8 cellular contexts compared by ENCODE assay signal in the genomic region with DNA sequence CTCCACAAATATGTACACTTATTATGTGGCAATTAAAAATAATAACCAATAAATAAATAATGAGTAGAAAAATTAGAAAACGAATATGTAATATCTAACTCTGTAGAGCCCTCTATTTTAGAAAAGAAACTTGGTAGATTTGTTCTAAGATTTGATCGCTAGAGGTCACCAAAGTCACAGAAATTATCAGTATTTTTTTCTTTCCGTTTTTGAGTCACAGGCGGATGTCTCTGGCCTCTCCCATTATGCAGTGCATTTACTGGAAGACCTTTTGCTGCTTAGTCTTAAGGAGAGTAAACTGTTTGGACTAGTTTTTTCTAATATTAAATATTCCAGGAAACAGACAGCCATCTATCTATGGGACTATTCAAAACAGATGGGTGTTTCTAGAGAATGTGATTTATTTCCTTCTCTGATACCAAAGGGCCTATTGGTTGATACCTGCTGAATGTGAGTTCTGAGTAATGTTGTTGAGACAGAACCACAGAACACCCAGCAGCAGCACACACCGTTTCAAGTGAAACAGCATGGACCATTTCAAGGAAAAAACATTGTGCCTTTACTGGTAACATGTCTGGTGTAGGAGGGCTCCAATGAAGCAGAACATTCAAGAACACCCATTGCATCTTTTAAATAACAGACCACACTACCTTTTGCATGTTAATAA. TPM values are rescaled to one million over a fixed set of nuclear protein-coding genes. Genes with fewer than 3 reads are reported as not detected.
DNase-seq lines count a peak whose midpoint lies in the region; ATAC-seq and TF ChIP-seq lines count a peak whose summit lies in the region.

No MANE protein-coding gene starts in this region.

- TF ChIP-seq CTCF in A673 (conservative IDR thresholded peaks at IDR 0.05; ENCODE audit: low read depth, low read length) (peak; percentile 53), RWPE1 (conservative IDR thresholded peaks at IDR 0.05; ENCODE audit: low read depth) (peak; percentile 48), choroid plexus epithelial cell (conservative IDR thresholded peaks at IDR 0.05; ENCODE audit: low read depth, low read length) (peak; percentile 45), lung (IDR thresholded peaks at IDR 0.05; ENCODE audit: control extremely low read depth, extremely low read depth) (peak; percentile 11)

- peak; percentile 74 for TF ChIP-seq RAD21 in Ishikawa (IDR thresholded peaks at IDR 0.05; ENCODE audit: low read depth)

- no peaks in the 10 kb centered on the region for H3K9me3 ChIP-seq in A673 (ENCODE audit: low read depth, low read length, poor library complexity, severe bottlenecking)
- H3K9me3 ChIP-seq in lung (ENCODE audit: control insufficient read depth in 2 of 2, insufficient read depth in 1 of 2, low read length in 1 of 2), result no peaks in the 10 kb centered on the region

- no peak for TF ChIP-seq EP300 in Ishikawa (IDR thresholded peaks at IDR 0.05; ENCODE audit: borderline replicate concordance)

- DNase-seq in A673 (ENCODE audit: low spot score) (peak; percentile 70), ELR (ENCODE audit: low read depth) (peak; percentile 66), RWPE1 (ENCODE audit: low spot score) (peak; percentile 28), choroid plexus epithelial cell (ENCODE audit: low read depth) (peak; percentile 84), lung (ENCODE audit: low spot score) (no peak), UCSD-AML1 (lab: John Stamatoyannopoulos, UW; ENCODE audit: unreplicated experiment) (no peak)

- WGBS in lung, 2 donors, result 2 to 3% methylated on average over 5 of the region's 5 CpGs

- H3K36me3 ChIP-seq in A673 (ENCODE audit: insufficient read depth, low read length, poor library complexity, severe bottlenecking) (no peaks in the 10 kb centered on the region), lung (ENCODE audit: control insufficient read depth in 2 of 2, insufficient read depth in 2 of 2, low read length in 2 of 2) (no peaks in the 10 kb centered on the region)

- no peak overlapping the region for H3K27ac ChIP-seq in A673 (ENCODE audit: low read depth, low read length, poor library complexity, severe bottlenecking)
- H3K27ac ChIP-seq in RWPE1, result no peak overlapping the region
- H3K27ac ChIP-seq in lung (ENCODE audit: low read depth in 1 of 2, low read length in 1 of 2), result peak overlapping the region in 1 of 2 donors; percentile 2

- H3K4me1 ChIP-seq in A673 (ENCODE audit: insufficient read depth, low read length, poor library complexity, severe bottlenecking), result peaks cover 5% of the 10 kb centered on the region
- no peaks in the 10 kb centered on the region for H3K4me1 ChIP-seq in lung (ENCODE audit: control insufficient read depth in 2 of 2, insufficient read depth in 2 of 2, low read length in 2 of 2)

- CTCF ChIA-PET in A673 (lab: Charles Lee) (no interaction called here), RWPE1 (lab: Yijun Ruan, JAX) (interaction anchor here (0.5 to 0.7 kb wide), 2 partner anchors 908 to 1184 kb away, joined by 3 to 4 read pairs; no protein-coding TSS in a partner anchor)

- ATAC-seq in GM21825 (IDR thresholded peaks at IDR 0.05; ENCODE audit: unreplicated experiment) (peak; percentile 71), lung (ENCODE audit: insufficient read depth, low FRiP score) (peak; percentile 86)

- H3K4me3 ChIP-seq in A673 (ENCODE audit: low read depth, low read length, poor library complexity, severe bottlenecking), result no peak overlapping the region
- no peak overlapping the region for H3K4me3 ChIP-seq in choroid plexus epithelial cell (ENCODE audit: low read depth, low read length)
- H3K4me3 ChIP-seq in lung, result no peak overlapping the region

- H3K27me3 ChIP-seq in A673 (replicated peaks; ENCODE audit: insufficient read depth, low read depth, low read length, poor library complexity) (no peaks in the 10 kb centered on the region), lung (ENCODE audit: control insufficient read depth, insufficient read depth) (no peaks in the 10 kb centered on the region)

- BruUV-seq in A673 (replicated peaks; lab: Mats Ljungman, UMichigan), result no TSS peak

- intact Hi-C loops in A673 (cut with micrococcal nuclease; ENCODE audit: unreplicated experiment), result loop anchor here (2.0 to 10.0 kb wide), 4 partner anchors 614 to 1443 kb away; partner anchors contain the start of gene MMAA

- POLR2A ChIA-PET in A673 (lab: Charles Lee; ENCODE audit: low non-redundant PET), result no interaction called here
- POLR2A ChIA-PET in RWPE1 (lab: Yijun Ruan, JAX; ENCODE audit: low non-redundant PET), result no interaction called here

TF ChIP-seq in Ishikawa, 13 proteins besides CTCF, POLR2A, EP300 and RAD21:
- no peak for TF ChIP-seq CEBPB (IDR thresholded peaks at IDR 0.05)
- TF ChIP-seq TEAD4 (IDR thresholded peaks at IDR 0.05), result no peak
- TF ChIP-seq, protein P1, sequence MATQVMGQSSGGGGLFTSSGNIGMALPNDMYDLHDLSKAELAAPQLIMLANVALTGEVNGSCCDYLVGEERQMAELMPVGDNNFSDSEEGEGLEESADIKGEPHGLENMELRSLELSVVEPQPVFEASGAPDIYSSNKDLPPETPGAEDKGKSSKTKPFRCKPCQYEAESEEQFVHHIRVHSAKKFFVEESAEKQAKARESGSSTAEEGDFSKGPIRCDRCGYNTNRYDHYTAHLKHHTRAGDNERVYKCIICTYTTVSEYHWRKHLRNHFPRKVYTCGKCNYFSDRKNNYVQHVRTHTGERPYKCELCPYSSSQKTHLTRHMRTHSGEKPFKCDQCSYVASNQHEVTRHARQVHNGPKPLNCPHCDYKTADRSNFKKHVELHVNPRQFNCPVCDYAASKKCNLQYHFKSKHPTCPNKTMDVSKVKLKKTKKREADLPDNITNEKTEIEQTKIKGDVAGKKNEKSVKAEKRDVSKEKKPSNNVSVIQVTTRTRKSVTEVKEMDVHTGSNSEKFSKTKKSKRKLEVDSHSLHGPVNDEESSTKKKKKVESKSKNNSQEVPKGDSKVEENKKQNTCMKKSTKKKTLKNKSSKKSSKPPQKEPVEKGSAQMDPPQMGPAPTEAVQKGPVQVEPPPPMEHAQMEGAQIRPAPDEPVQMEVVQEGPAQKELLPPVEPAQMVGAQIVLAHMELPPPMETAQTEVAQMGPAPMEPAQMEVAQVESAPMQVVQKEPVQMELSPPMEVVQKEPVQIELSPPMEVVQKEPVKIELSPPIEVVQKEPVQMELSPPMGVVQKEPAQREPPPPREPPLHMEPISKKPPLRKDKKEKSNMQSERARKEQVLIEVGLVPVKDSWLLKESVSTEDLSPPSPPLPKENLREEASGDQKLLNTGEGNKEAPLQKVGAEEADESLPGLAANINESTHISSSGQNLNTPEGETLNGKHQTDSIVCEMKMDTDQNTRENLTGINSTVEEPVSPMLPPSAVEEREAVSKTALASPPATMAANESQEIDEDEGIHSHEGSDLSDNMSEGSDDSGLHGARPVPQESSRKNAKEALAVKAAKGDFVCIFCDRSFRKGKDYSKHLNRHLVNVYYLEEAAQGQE (IDR thresholded peaks at IDR 0.05; ENCODE audit: low read depth), result no peak
- no peak for TF ChIP-seq NFIC (IDR thresholded peaks at IDR 0.05)
- TF ChIP-seq TCF12 (IDR thresholded peaks at IDR 0.05; ENCODE audit: low read depth), result no peak
- TF ChIP-seq ZBTB7A (IDR thresholded peaks at IDR 0.05; ENCODE audit: low read depth), result no peak
- no peak for TF ChIP-seq CREB1 (IDR thresholded peaks at IDR 0.05; ENCODE audit: low read depth)
- TF ChIP-seq TAF1 (IDR thresholded peaks at IDR 0.05; ENCODE audit: low read depth), result no peak

RNA-seq across cellular contexts. Expression of gene GYPA, which starts 34.0 kb away (rescaled TPM):
- not detected in 2 replicates for total RNA-seq in A673 (2021)
- total RNA-seq in lung, result 10 to 100 TPM in 1 of 2 donors, under 1 TPM in 1; 0.18 to 11.0 TPM
- polyA plus RNA-seq in lung, result not detected

Comparison
In these comparisons a context has a peak if more than half of its experiments do, and no peak if none do; other contexts are left out.
1. DNase-seq: peak in A673 (single experiment), ELR (single experiment), RWPE1 (single experiment) and choroid plexus epithelial cell (single experiment); none in lung (single experiment) and UCSD-AML1 (single experiment).
2. Peak in every context shown above with its lines, with median percentiles within 50 percentile points of each other: CTCF ChIP-seq.